Comparison of ENCODE assay signal across 20 cellular contexts in genomic region chr5:64497390-64497789, GRCh38. TPM values are rescaled to one million over a fixed set of nuclear protein-coding genes. Genes with fewer than 3 reads are reported as not detected.
A peak's percentile ranks its signal among the peaks of the same experiment; 100 is the strongest.
DNase-seq lines count a peak whose midpoint lies in the region; TF ChIP-seq lines count a peak whose summit lies in the region.
"Had no signal": no experiment of that assay in that cellular context is flagged by ENCODE, and none has a peak within 500 bp of the region (broad histone marks: within the 10 kb centered on the region; RNA-seq: fewer than 3 reads in every experiment).

No MANE protein-coding gene starts in this region.

- POLR2A ChIA-PET in CD4-positive, alpha-beta memory T cell (lab: Charles Lee; ENCODE audit: partially characterized antibody) = interaction anchor here (0.6 kb wide), 1 partner anchor 65 kb away, joined by 4 read pairs; no protein-coding TSS in a partner anchor

- DNase-seq in GM03348 (ENCODE audit: low spot score) (peak; percentile 52), RKO (ENCODE audit: low spot score) (peak; percentile 7), fibroblast of mammary gland (ENCODE audit: low read depth) (peak; percentile 6), neural progenitor cell (ENCODE audit: low spot score) (peak; percentile 41), GM19238 (ENCODE audit: insufficient read length, low spot score) (no peak), OCI-M1 (lab: John Stamatoyannopoulos, UW) (no peak)
- DNase-seq in activated CD4-positive, alpha-beta T cell treated with anti-CD3 and anti-CD28 coated beads for 4 hours = no peak
- DNase-seq in CD4-positive, alpha-beta memory T cell = no peak
- DNase-seq: adrenal gland; cortex of kidney; esophagus squamous epithelium; lower lobe of right lung; MV-4-11; naive thymus-derived CD8-positive, alpha-beta T cell; NCI-H2081; NCI-H526; psoas muscle; stimulated activated naive CD8-positive, alpha-beta T cell treated with anti-CD3 and anti-CD28 coated beads, Interleukin-15, amount 100 ng/mL, for 72 hours had no signal

- TF ChIP-seq CTCF in fibroblast of mammary gland (conservative IDR thresholded peaks at IDR 0.05; ENCODE audit: control insufficient read depth, insufficient read depth, low read depth, low read length) (no peak), neural progenitor cell (IDR thresholded peaks at IDR 0.05) (no peak)

- peaks cover 16% of the 10 kb centered on the region for H3K4me1 Mint-ChIP-seq in neural progenitor cell
- no peaks in the 10 kb centered on the region for H3K4me1 Mint-ChIP-seq in CD4-positive, alpha-beta memory T cell
- H3K4me1 Mint-ChIP-seq: naive thymus-derived CD8-positive, alpha-beta T cell; stimulated activated naive CD8-positive, alpha-beta T cell treated with anti-CD3 and anti-CD28 coated beads, Interleukin-15, amount 100 ng/mL, for 72 hours had no signal

- no peaks in the 10 kb centered on the region for H3K9me3 ChIP-seq in neural progenitor cell (ENCODE audit: low read depth)
- no peaks in the 10 kb centered on the region for H3K9me3 ChIP-seq in CD4-positive, alpha-beta memory T cell (ENCODE audit: control insufficient read depth in 1 of 2, low read length in 2 of 2)
- H3K9me3 ChIP-seq: adrenal gland, esophagus squamous epithelium, lower lobe of right lung, psoas muscle had no signal

- no peak overlapping the region for H3K27ac Mint-ChIP-seq in neural progenitor cell
- H3K27ac Mint-ChIP-seq in CD4-positive, alpha-beta memory T cell = no peak overlapping the region
- H3K27ac Mint-ChIP-seq: activated T-helper 1 cell treated with anti-CD3 and anti-CD28 coated beads, Interleukin-12 subunit alpha, Interleukin-12 subunit beta, Interleukin-2, Interleukin-4 antibody, amounts not matched to agents 30 ng/mL and 10 ng/mL and 1 ng/mL, durations not matched to agents 14 hours and 24 hours and 36 hours; naive thymus-derived CD8-positive, alpha-beta T cell; stimulated activated naive CD8-positive, alpha-beta T cell treated with anti-CD3 and anti-CD28 coated beads, Interleukin-15, amount 100 ng/mL, for 72 hours had no signal

- no peaks in the 10 kb centered on the region for H3F3A ChIP-seq in neural progenitor cell (ENCODE audit: low read depth)

- H3K9ac ChIP-seq in neural progenitor cell = no peak overlapping the region

- H3K27me3 Mint-ChIP-seq in neural progenitor cell (ENCODE audit: insufficient read depth, low read depth) = peaks cover 2% of the 10 kb centered on the region
- peaks cover 0 to 3% of the 10 kb centered on the region in 2 donors for H3K27me3 Mint-ChIP-seq in CD4-positive, alpha-beta memory T cell

- no peaks in the 10 kb centered on the region for H4K20me1 ChIP-seq in neural progenitor cell (ENCODE audit: low read depth)

- no peaks in the 10 kb centered on the region for H3K36me3 Mint-ChIP-seq in neural progenitor cell
- H3K36me3 Mint-ChIP-seq in CD4-positive, alpha-beta memory T cell = no peaks in the 10 kb centered on the region
- H3K36me3 Mint-ChIP-seq: naive thymus-derived CD8-positive, alpha-beta T cell had no signal

- no peak overlapping the region for H3K27ac ChIP-seq in neural progenitor cell
- H3K27ac ChIP-seq in CD4-positive, alpha-beta memory T cell (ENCODE audit: low read depth, low read length) = no peak overlapping the region
- H3K27ac ChIP-seq: adrenal gland, esophagus squamous epithelium, lower lobe of right lung, psoas muscle, VCaP had no signal

- CTCF ChIA-PET in CD4-positive, alpha-beta memory T cell (lab: Charles Lee; ENCODE audit: partially characterized antibody) = no interaction called here

- no peak overlapping the region for H3K4me3 Mint-ChIP-seq in neural progenitor cell
- no peak overlapping the region for H3K4me3 Mint-ChIP-seq in CD4-positive, alpha-beta memory T cell
- H3K4me3 Mint-ChIP-seq: activated T-helper 1 cell treated with anti-CD3 and anti-CD28 coated beads, Interleukin-12 subunit alpha, Interleukin-12 subunit beta, Interleukin-2, Interleukin-4 antibody, amounts not matched to agents 30 ng/mL and 10 ng/mL and 1 ng/mL, durations not matched to agents 14 hours and 24 hours and 36 hours; naive thymus-derived CD8-positive, alpha-beta T cell; stimulated activated naive CD8-positive, alpha-beta T cell treated with anti-CD3 and anti-CD28 coated beads, Interleukin-15, amount 100 ng/mL, for 72 hours had no signal

- no peaks in the 10 kb centered on the region for H3K9me3 Mint-ChIP-seq in neural progenitor cell
- peaks cover 0 to 6% (median 0%) of the 10 kb centered on the region in 8 donors for H3K9me3 Mint-ChIP-seq in CD4-positive, alpha-beta memory T cell
- H3K9me3 Mint-ChIP-seq: activated T-helper 1 cell treated with anti-CD3 and anti-CD28 coated beads, Interleukin-12 subunit alpha, Interleukin-12 subunit beta, Interleukin-2, Interleukin-4 antibody, amounts not matched to agents 30 ng/mL and 10 ng/mL and 1 ng/mL, durations not matched to agents 14 hours and 24 hours and 36 hours had no signal

- peaks cover 6% of the 10 kb centered on the region for H3K27me3 ChIP-seq in neural progenitor cell
- no peaks in the 10 kb centered on the region for H3K27me3 ChIP-seq in CD4-positive, alpha-beta memory T cell (ENCODE audit: insufficient read depth, low read length)
- H3K27me3 ChIP-seq: adrenal gland had no signal

- H3K4me2 ChIP-seq in neural progenitor cell = no peak overlapping the region

- intact Hi-C loops in CD4-positive, alpha-beta memory T cell (cut with micrococcal nuclease) = no loop called here

- H3K79me2 ChIP-seq in neural progenitor cell (ENCODE audit: low read depth) = no peaks in the 10 kb centered on the region

- H3K36me3 ChIP-seq in neural progenitor cell = no peaks in the 10 kb centered on the region
- no peaks in the 10 kb centered on the region for H3K36me3 ChIP-seq in CD4-positive, alpha-beta memory T cell (ENCODE audit: insufficient read depth, low read length)
- H3K36me3 ChIP-seq: adrenal gland, esophagus squamous epithelium, lower lobe of right lung had no signal

- H2AFZ ChIP-seq in neural progenitor cell (replicated peaks) = no peak overlapping the region

- H3K4me1 ChIP-seq in neural progenitor cell = no peaks in the 10 kb centered on the region
- H3K4me1 ChIP-seq in CD4-positive, alpha-beta memory T cell (ENCODE audit: insufficient read depth, low read length) = no peaks in the 10 kb centered on the region
- H3K4me1 ChIP-seq: adrenal gland, esophagus squamous epithelium, lower lobe of right lung, psoas muscle had no signal

- no peak overlapping the region for H3K4me3 ChIP-seq in fibroblast of mammary gland (ENCODE audit: control insufficient read depth, low read depth, low read length)
- H3K4me3 ChIP-seq in neural progenitor cell = no peak overlapping the region
- no peak overlapping the region for H3K4me3 ChIP-seq in CD4-positive, alpha-beta memory T cell (ENCODE audit: low read length in 2 of 2)
- H3K4me3 ChIP-seq: adrenal gland, esophagus squamous epithelium, lower lobe of right lung, psoas muscle had no signal

RNA-seq across cellular contexts. Expression of gene RGS7BP, which starts 8.4 kb away (rescaled TPM):
- total RNA-seq in neural progenitor cell (ENCODE audit: low replicate concordance) = 0.43 and 1.4 TPM in 2 replicates
- total RNA-seq in CD4-positive, alpha-beta memory T cell = not detected
- not detected for polyA plus RNA-seq in CD4-positive, alpha-beta memory T cell
- total RNA-seq: activated T-helper 1 cell treated with anti-CD3 and anti-CD28 coated beads, Interleukin-12 subunit alpha, Interleukin-12 subunit beta, Interleukin-2, Interleukin-4 antibody, amounts not matched to agents 30 ng/mL and 10 ng/mL and 1 ng/mL, durations not matched to agents 14 hours and 24 hours and 36 hours; naive thymus-derived CD8-positive, alpha-beta T cell had no signal
- polyA plus RNA-seq: naive thymus-derived CD8-positive, alpha-beta T cell had no signal

Comparison
In these comparisons a context has a peak if more than half of its experiments do, and no peak if none do; other contexts are left out.
1. DNase-seq: peak in GM03348 (single experiment), RKO (single experiment), fibroblast of mammary gland (single experiment) and neural progenitor cell (single experiment); none in activated CD4-positive, alpha-beta T cell treated with anti-CD3 and anti-CD28 coated beads for 4 hours (0 of 2), GM19238 (single experiment), OCI-M1 (single experiment) and CD4-positive, alpha-beta memory T cell (0 of 5).